In the genomic region with DNA sequence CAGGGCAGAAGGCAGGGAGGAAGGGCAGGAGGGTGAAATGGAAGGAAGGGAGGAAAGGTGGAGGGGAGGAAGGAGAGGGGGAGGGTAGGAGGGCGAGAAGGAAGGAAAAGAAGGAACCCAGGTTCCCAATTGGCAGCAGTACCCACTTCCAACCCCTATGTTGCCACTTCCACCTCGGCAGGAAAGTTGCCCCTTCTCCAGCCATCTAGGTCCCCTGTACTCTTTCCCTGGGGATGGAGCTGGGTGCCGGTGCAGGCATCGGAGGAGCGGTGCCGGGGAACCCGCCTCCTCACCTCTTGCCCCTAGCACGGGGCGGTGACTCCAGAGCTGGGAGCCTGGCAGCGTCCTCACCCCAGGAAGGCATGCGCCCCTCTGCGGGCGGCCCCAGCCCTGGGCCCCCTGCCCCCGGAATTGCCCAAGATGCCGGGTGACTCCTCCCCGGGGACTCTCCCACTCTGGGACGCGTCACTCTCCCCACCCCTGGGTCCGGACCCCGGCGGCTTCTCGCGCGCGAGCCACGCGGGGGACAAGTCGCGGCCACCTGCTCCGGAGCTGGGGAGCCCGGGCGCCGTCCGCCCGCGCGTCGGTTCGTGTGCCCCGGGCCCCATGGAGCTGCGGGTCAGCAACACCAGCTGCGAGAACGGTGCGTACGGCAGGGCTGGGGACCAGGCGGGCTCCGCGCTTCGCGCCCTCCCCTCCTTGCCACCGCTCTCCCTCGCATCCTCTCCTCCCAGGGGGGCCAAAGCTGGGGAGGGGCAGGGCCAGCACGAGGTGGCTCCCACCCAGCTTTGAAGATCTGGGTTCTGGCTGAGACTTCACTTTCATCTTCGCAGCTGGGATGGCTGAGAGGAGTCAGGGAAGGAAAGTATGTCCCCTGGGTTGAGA, we compare ENCODE assay signal across 8 cellular contexts. TPM values are rescaled to one million over a fixed set of nuclear protein-coding genes. Genes with fewer than 3 reads are reported as not detected.
DNase-seq lines count a peak whose midpoint lies in the region; ATAC-seq and TF ChIP-seq lines count a peak whose summit lies in the region.

A gene (plus strand): TSS at position 499 of the 885 bp plus-strand sequence. CDS start 108 bp downstream, at position 607.

- peak; percentile 11 to 47 (median 19) for DNase-seq in CD4-positive, alpha-beta memory T cell
- DNase-seq in T47D (ENCODE audit: low read depth in 1 of 2, low spot score in 1 of 2) (peak; percentile 36 to 38), kidney tubule cell (ENCODE audit: low spot score) (peak; percentile 26), mucosa of gallbladder (ENCODE audit: low spot score) (no peak), A172 (ENCODE audit: low spot score) (no peak)
- DNase-seq in stimulated activated CD4-positive, alpha-beta T cell treated with anti-CD3 and anti-CD28 coated beads, Interleukin-1b, Interleukin-23, amount 100 ng/mL, for 48 hours, result peak; percentile 47

- H3K4me1 ChIP-seq in CD4-positive, alpha-beta memory T cell (ENCODE audit: insufficient read depth, low read length), result peaks cover 11% of the 10 kb centered on the region

- H3K4me1 Mint-ChIP-seq in CD4-positive, alpha-beta memory T cell, result peaks cover 16 to 26% (median 24%) of the 10 kb centered on the region in 4 donors

- ATAC-seq in SK-N-SH treated with all-trans-retinoic acid at 6 μM for 48 hours (peak; percentile 68), HG03175 (IDR thresholded peaks at IDR 0.05; ENCODE audit: unreplicated experiment) (no peak)

- H3K9me3 ChIP-seq in CD4-positive, alpha-beta memory T cell (ENCODE audit: control insufficient read depth in 1 of 2, low read length in 2 of 2), result no peaks in the 10 kb centered on the region

- POLR2A ChIA-PET in CD4-positive, alpha-beta memory T cell (lab: Charles Lee; ENCODE audit: partially characterized antibody), result no interaction called here

- peaks cover 8 to 9% of the 10 kb centered on the region in 2 donors for H3K27me3 Mint-ChIP-seq in CD4-positive, alpha-beta memory T cell

- no peaks in the 10 kb centered on the region for H3K9me3 Mint-ChIP-seq in CD4-positive, alpha-beta memory T cell

- no peak within 1 kb of the TSS for H3K27ac ChIP-seq in CD4-positive, alpha-beta memory T cell (ENCODE audit: low read depth, low read length)

- H3K36me3 Mint-ChIP-seq in CD4-positive, alpha-beta memory T cell, result no peaks in the 10 kb centered on the region

- no peaks in the 10 kb centered on the region for H3K36me3 ChIP-seq in CD4-positive, alpha-beta memory T cell (ENCODE audit: insufficient read depth, low read length)

- peak within 1 kb of the TSS; percentile 28 to 43 for H3K4me3 ChIP-seq in CD4-positive, alpha-beta memory T cell (ENCODE audit: low read length in 2 of 2)

- CTCF ChIA-PET in CD4-positive, alpha-beta memory T cell (lab: Charles Lee; ENCODE audit: partially characterized antibody), result interaction anchor here (0.6 to 7.2 kb wide), 5 partner anchors 10 to 284 kb away, joined by 3 to 34 read pairs (median 4); a partner anchor contains a TSS

- intact Hi-C loops in CD4-positive, alpha-beta memory T cell (cut with micrococcal nuclease), result no loop called here

- H3K27me3 ChIP-seq in CD4-positive, alpha-beta memory T cell (ENCODE audit: insufficient read depth, low read length), result no peaks in the 10 kb centered on the region

- in situ Hi-C loops in T47D (cut with HindIII; ENCODE audit: low pct_unique_long_range_greater_than_20kb, low sequenced_read_pairs), result no loop called here

- H3K4me3 Mint-ChIP-seq in CD4-positive, alpha-beta memory T cell, result peak within 1 kb of the TSS; percentile 74 to 83 (median 81)

- H3K27ac Mint-ChIP-seq in CD4-positive, alpha-beta memory T cell, result peak within 1 kb of the TSS in 2 of 7 donors; percentile 37 to 72

TF ChIP-seq in SK-N-SH treated with all-trans-retinoic acid at 6 μM for 48 hours, 23 proteins besides CTCF, POLR2A, EP300 and RAD21:
- TF ChIP-seq SNAI2 (CRISPR knock-in tag; IDR thresholded peaks at IDR 0.05), result no peak
- no peak for TF ChIP-seq BACH2 (CRISPR knock-in tag; IDR thresholded peaks at IDR 0.05; ENCODE audit: borderline replicate concordance)
- TF ChIP-seq, protein P1, sequence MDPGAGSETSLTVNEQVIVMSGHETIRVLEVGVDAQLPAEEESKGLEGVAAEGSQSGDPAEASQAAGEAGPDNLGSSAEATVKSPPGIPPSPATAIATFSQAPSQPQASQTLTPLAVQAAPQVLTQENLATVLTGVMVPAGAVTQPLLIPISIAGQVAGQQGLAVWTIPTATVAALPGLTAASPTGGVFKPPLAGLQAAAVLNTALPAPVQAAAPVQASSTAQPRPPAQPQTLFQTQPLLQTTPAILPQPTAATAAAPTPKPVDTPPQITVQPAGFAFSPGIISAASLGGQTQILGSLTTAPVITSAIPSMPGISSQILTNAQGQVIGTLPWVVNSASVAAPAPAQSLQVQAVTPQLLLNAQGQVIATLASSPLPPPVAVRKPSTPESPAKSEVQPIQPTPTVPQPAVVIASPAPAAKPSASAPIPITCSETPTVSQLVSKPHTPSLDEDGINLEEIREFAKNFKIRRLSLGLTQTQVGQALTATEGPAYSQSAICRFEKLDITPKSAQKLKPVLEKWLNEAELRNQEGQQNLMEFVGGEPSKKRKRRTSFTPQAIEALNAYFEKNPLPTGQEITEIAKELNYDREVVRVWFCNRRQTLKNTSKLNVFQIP (CRISPR knock-in tag; IDR thresholded peaks at IDR 0.05; ENCODE audit: borderline replicate concordance, low read depth), result no peak
- TF ChIP-seq PPARA (CRISPR knock-in tag; IDR thresholded peaks at IDR 0.05; ENCODE audit: borderline replicate concordance), result no peak
- TF ChIP-seq TOX (CRISPR knock-in tag; IDR thresholded peaks at IDR 0.05; ENCODE audit: borderline replicate concordance), result no peak
- no peak for TF ChIP-seq TCF4 (CRISPR knock-in tag; IDR thresholded peaks at IDR 0.05; ENCODE audit: borderline replicate concordance)
- TF ChIP-seq CSDC2 (CRISPR knock-in tag; IDR thresholded peaks at IDR 0.05), result no peak

RNA-seq across cellular contexts. Expression of the gene that starts here (rescaled TPM):
- not detected for total RNA-seq in CD4-positive, alpha-beta memory T cell
- not detected for polyA plus RNA-seq in CD4-positive, alpha-beta memory T cell
- total RNA-seq in mucosa of gallbladder, result 0.63 TPM
- 1.2 and 1.5 TPM in 2 replicates for total RNA-seq in A172 (2014; rRNA removed; shearing (Covaris generic))

Comparison
In these comparisons a context has a peak if more than half of its experiments do, and no peak if none do; other contexts are left out.
1. Peak in DNase-seq and H3K4me3 ChIP-seq in CD4-positive, alpha-beta memory T cell; RNA of the gene not detected or under 1 TPM.
2. DNase-seq: peak in T47D (2 of 2), kidney tubule cell (single experiment) and stimulated activated CD4-positive, alpha-beta T cell treated with anti-CD3 and anti-CD28 coated beads, Interleukin-1b, Interleukin-23, amount 100 ng/mL, for 48 hours (single experiment); none in mucosa of gallbladder (single experiment) and A172 (single experiment).